ENCODE assay signal across 8 cellular contexts in genomic region chr11:67303989-67304411, GRCh38. TPM values are rescaled to one million over a fixed set of nuclear protein-coding genes. Genes with fewer than 3 reads are reported as not detected.
A peak's percentile ranks its signal among the peaks of the same experiment; 100 is the strongest.
DNase-seq lines count a peak whose midpoint lies in the region; ATAC-seq, FAIRE-seq and TF ChIP-seq lines count a peak whose summit lies in the region.

No MANE protein-coding gene starts in this region.

- intact Hi-C loops in K562 (cut with micrococcal nuclease), result no loop called here

- no TSS peak for BruUV-seq in K562 (replicated peaks; lab: Mats Ljungman, UMichigan)

- no peak overlapping the region for H3K4me2 ChIP-seq in K562 (ENCODE audit: insufficient read depth, low read length)

- ATAC-seq in K562, result peak; percentile 27; the same call in 1 of the 3 replicates
- no peak for ATAC-seq in GM21576 (IDR thresholded peaks at IDR 0.05; ENCODE audit: unreplicated experiment)

- no peak for TF ChIP-seq CTCF in K562 (IDR thresholded peaks at IDR 0.05 in 2 of 3, conservative IDR thresholded peaks at IDR 0.05 in 1 of 3; ENCODE audit: insufficient read depth in 2 of 3, low read depth in 1 of 3, low read length in 3 of 3)
- no peak for TF ChIP-seq CTCF in kidney epithelial cell (IDR thresholded peaks at IDR 0.05; ENCODE audit: insufficient read depth, low read length, poor library complexity, severe bottlenecking)

- H3K27me3 ChIP-seq in K562 (ENCODE audit: control insufficient read depth in 2 of 2, insufficient read depth in 2 of 2, low read length in 2 of 2) (no peaks in the 10 kb centered on the region), kidney epithelial cell (ENCODE audit: control insufficient read depth, insufficient read depth, low read length) (no peaks in the 10 kb centered on the region)

- no peaks in the 10 kb centered on the region for H3K79me2 ChIP-seq in K562 (ENCODE audit: control insufficient read depth, insufficient read depth, low read length)

- POLR2A ChIA-PET in K562 (lab: Yijun Ruan, JAX), result interaction anchor here (0.6 to 0.8 kb wide), 2 partner anchors 10 to 25 kb away, joined by 4 to 5 read pairs; no protein-coding TSS in a partner anchor

- WGBS in K562 (ENCODE audit: insufficient coverage, low coverage, missing lambda C conversion rate), result 55% methylated on average over 18 of the region's 25 CpGs

- no peak for TF ChIP-seq POLR2A in K562 (conservative IDR thresholded peaks at IDR 0.05)

- no peaks in the 10 kb centered on the region for H3K9me3 ChIP-seq in K562 (replicated peaks; ENCODE audit: control insufficient read depth, insufficient read depth, low read depth, low read length)

- H3K4me1 ChIP-seq in K562 (replicated peaks in 1 of 2; ENCODE audit: control insufficient read depth in 2 of 2, insufficient read depth in 2 of 2, low read length in 2 of 2), result peaks cover 0 to 47% of the 10 kb centered on the region in 2 experiments; a peak in 2 of 5 replicates

- H4K20me1 ChIP-seq in K562 (replicated peaks; ENCODE audit: control insufficient read depth, insufficient read depth, low read length), result no peaks in the 10 kb centered on the region

- H3K9ac ChIP-seq in K562 (ENCODE audit: insufficient read depth in 1 of 2, low read depth in 2 of 2, low read length in 2 of 2), result no peak overlapping the region

- CTCF ChIA-PET in K562 (lab: Yijun Ruan, JAX; ENCODE audit: low intra/inter-chr PET ratio), result no interaction called here

- H3K4me3 ChIP-seq in K562 (no peak overlapping the region), kidney epithelial cell (ENCODE audit: low read depth, low read length) (peak overlapping the region; percentile 95)

- H3K9me1 ChIP-seq in K562 (ENCODE audit: control insufficient read depth, insufficient read depth, low read length), result no peaks in the 10 kb centered on the region

- FAIRE-seq in K562 (lab: Jason Lieb, UNC), result no peak

- DNase-seq in stimulated activated CD4-positive, alpha-beta T cell treated with anti-CD3 and anti-CD28 coated beads, Interleukin-15, amount 100 ng/mL, for 24 hours, result peak; percentile 45
- no peak for DNase-seq in stimulated activated CD4-positive, alpha-beta T cell treated with anti-CD3 and anti-CD28 coated beads, Interleukin-4, amount 100 ng/mL, for 24 hours
- DNase-seq in K562 (ENCODE audit: extremely low read depth in 1 of 4, low spot score in 3 of 4), result peak in 1 of 4 experiments; percentile 9
- no peak for DNase-seq in kidney epithelial cell (ENCODE audit: low read depth)
- DNase-seq in NCI-H1105 treated with DMSO at 0.1 percent for 48 hours (lab: John Stamatoyannopoulos, UW), result no peak
- no peak for DNase-seq in UCSD-AML1 (lab: John Stamatoyannopoulos, UW; ENCODE audit: unreplicated experiment)

- H2AFZ ChIP-seq in K562 (ENCODE audit: low read depth, low read length), result no peak overlapping the region

- TF ChIP-seq RAD21 in K562 (CRISPR knock-in tag; conservative IDR thresholded peaks at IDR 0.05 in 1 of 2, IDR thresholded peaks at IDR 0.05 in 1 of 2), result no peak

- TF ChIP-seq EP300 in K562 (IDR thresholded peaks at IDR 0.05; ENCODE audit: low read length), result no peak

- peaks cover 31% of the 10 kb centered on the region; the same call in 2 of the 3 replicates for H3K36me3 ChIP-seq in K562 (ENCODE audit: control insufficient read depth, insufficient read depth, low read length)
- H3K36me3 ChIP-seq in kidney epithelial cell (ENCODE audit: control insufficient read depth, insufficient read depth, low read length), result peaks cover 3% of the 10 kb centered on the region

- in situ Hi-C loops in K562 (cut with MboI), result no loop called here

- H3K27ac ChIP-seq in K562 (ENCODE audit: extremely low read depth, low read depth, low read length) (no peak overlapping the region), temporal lobe (ENCODE audit: low read depth, low read length) (peak overlapping the region; percentile 70)

RNA-seq across cellular contexts. Expression of gene SSH3, which starts 0.7 kb away (rescaled TPM):
- 1.5 and 6.8 TPM in 2 replicates for total RNA-seq in K562 (2011; cell fraction: chromatin; rRNA removed; ENCODE audit: low replicate concordance)
- 2.8 and 3.3 TPM in 2 replicates for total RNA-seq in K562 (2011; cell fraction: nucleolus; rRNA removed)
- 0.92 and 1.3 TPM in 2 replicates for total RNA-seq in K562 (2011; cell fraction: nucleoplasm; rRNA removed)
- total RNA-seq in K562 (2014; rRNA removed) (0.12 and 0.27 TPM in 2 replicates), K562 (2014; rRNA removed; fragmentation: Illumina TruSeq; extraction: Trizol) (not detected in 2 replicates), K562 (2015; rRNA removed; fragmentation: Illumina TruSeq; extraction: Trizol) (0.14 and 0.68 TPM in 2 replicates), K562 (2021) (1.0 and 1.5 TPM in 2 replicates), kidney epithelial cell (37.2 and 39.9 TPM in 2 replicates), temporal lobe (7.9 TPM)
- polyA plus RNA-seq in K562 (2011; rRNA removed) (0.07 and 0.88 TPM in 2 replicates), K562 (2014; fragmentation: Illumina TruSeq; extraction: Trizol) (0.19 and 0.24 TPM in 2 replicates), K562 (2014; fragmentation: Nextera tagmentation; extraction: Ambion mirVana) (not detected), K562 (2014; rRNA removed) (0.24 and 0.90 TPM in 2 replicates)
- polyA plus RNA-seq in K562 (2011; cell fraction: cytosol; rRNA removed), result 0.12 and 0.39 TPM in 2 replicates
- 1.3 and 3.4 TPM in 2 replicates for polyA plus RNA-seq in K562 (2011; cell fraction: nucleus; rRNA removed)
- 1.3 and 1.4 TPM in 2 replicates for polyA plus RNA-seq in K562 (2012)
- 0.09 TPM in 1 of 2 replicates, not detected in the other for polyA minus RNA-seq in K562 (2011; rRNA and poly(A)+ RNA removed)
- polyA minus RNA-seq in K562 (2011; cell fraction: cytosol; rRNA and poly(A)+ RNA removed), result 0.48 TPM in 1 of 2 replicates, not detected in the other
- 0.89 and 1.5 TPM in 2 replicates for polyA minus RNA-seq in K562 (2011; cell fraction: nucleus; rRNA and poly(A)+ RNA removed)

RNA-seq across cellular contexts. Expression of gene ANKRD13D, which starts 14.9 kb away (rescaled TPM):
- 105 and 289 TPM in 2 replicates for total RNA-seq in K562 (2011; cell fraction: chromatin; rRNA removed; ENCODE audit: low replicate concordance)
- 185 and 212 TPM in 2 replicates for total RNA-seq in K562 (2011; cell fraction: nucleolus; rRNA removed)
- total RNA-seq in K562 (2011; cell fraction: nucleoplasm; rRNA removed), result 120 and 126 TPM in 2 replicates
- total RNA-seq in K562 (2014; rRNA removed) (28.6 and 30.5 TPM in 2 replicates), K562 (2014; rRNA removed; fragmentation: Illumina TruSeq; extraction: Trizol) (5.3 and 7.9 TPM in 2 replicates), K562 (2015; rRNA removed; fragmentation: Illumina TruSeq; extraction: Trizol) (19.6 and 25.1 TPM in 2 replicates), K562 (2021) (37.3 and 40.9 TPM in 2 replicates), kidney epithelial cell (36.6 and 48.5 TPM in 2 replicates), temporal lobe (39.1 TPM)
- polyA plus RNA-seq in K562 (2011; rRNA removed) (22.4 and 36.6 TPM in 2 replicates), K562 (2014; fragmentation: Illumina TruSeq; extraction: Trizol) (15.8 and 20.8 TPM in 2 replicates), K562 (2014; fragmentation: Nextera tagmentation; extraction: Ambion mirVana) (1 to 10 TPM in 1 of 2 experiments, under 1 TPM in 1; 0.94 to 1.9 TPM), K562 (2014; rRNA removed) (38.8 and 40.8 TPM in 2 replicates)
- polyA plus RNA-seq in K562 (2011; cell fraction: cytosol; rRNA removed), result 28.9 and 46.9 TPM in 2 replicates
- 147 and 217 TPM in 2 replicates for polyA plus RNA-seq in K562 (2011; cell fraction: nucleus; rRNA removed)
- polyA plus RNA-seq in K562 (2012), result 22.5 and 55.8 TPM in 2 replicates
- 9.5 and 12.1 TPM in 2 replicates for polyA minus RNA-seq in K562 (2011; rRNA and poly(A)+ RNA removed)
- polyA minus RNA-seq in K562 (2011; cell fraction: cytosol; rRNA and poly(A)+ RNA removed), result 10.6 and 13.5 TPM in 2 replicates
- polyA minus RNA-seq in K562 (2011; cell fraction: nucleus; rRNA and poly(A)+ RNA removed), result 54.4 and 59.6 TPM in 2 replicates

RNA-seq across cellular contexts. Expression of gene GRK2, which starts 37.7 kb away (rescaled TPM):
- 64.7 and 214 TPM in 2 replicates for total RNA-seq in K562 (2011; cell fraction: chromatin; rRNA removed; ENCODE audit: low replicate concordance)
- total RNA-seq in K562 (2011; cell fraction: nucleolus; rRNA removed), result 185 and 206 TPM in 2 replicates
- total RNA-seq in K562 (2011; cell fraction: nucleoplasm; rRNA removed), result 62.7 and 78.2 TPM in 2 replicates
- total RNA-seq in K562 (2014; rRNA removed), result 83.1 and 97.8 TPM in 2 replicates
- 27.8 and 41.7 TPM in 2 replicates for total RNA-seq in K562 (2014; rRNA removed; fragmentation: Illumina TruSeq; extraction: Trizol)
- 40.6 and 42.2 TPM in 2 replicates for total RNA-seq in K562 (2015; rRNA removed; fragmentation: Illumina TruSeq; extraction: Trizol)
- 93.3 and 95.3 TPM in 2 replicates for total RNA-seq in K562 (2021)
- polyA plus RNA-seq in K562 (2011; rRNA removed), result 63.4 and 98.5 TPM in 2 replicates
- 70.8 and 122 TPM in 2 replicates for polyA plus RNA-seq in K562 (2011; cell fraction: cytosol; rRNA removed)
- polyA plus RNA-seq in K562 (2011; cell fraction: nucleus; rRNA removed), result 259 and 262 TPM in 2 replicates
- 87.6 and 130 TPM in 2 replicates for polyA plus RNA-seq in K562 (2012)
- 56.5 and 65.3 TPM in 2 replicates for polyA plus RNA-seq in K562 (2014; fragmentation: Illumina TruSeq; extraction: Trizol)
- polyA plus RNA-seq in K562 (2014; fragmentation: Nextera tagmentation; extraction: Ambion mirVana), result under 1 TPM; 0.24 to 0.82 TPM
- 95.8 and 96.0 TPM in 2 replicates for polyA plus RNA-seq in K562 (2014; rRNA removed)
- 36.9 and 61.5 TPM in 2 replicates for polyA minus RNA-seq in K562 (2011; rRNA and poly(A)+ RNA removed)
- 89.3 and 92.9 TPM in 2 replicates for polyA minus RNA-seq in K562 (2011; cell fraction: cytosol; rRNA and poly(A)+ RNA removed)
- polyA minus RNA-seq in K562 (2011; cell fraction: nucleus; rRNA and poly(A)+ RNA removed), result 57.5 and 75.9 TPM in 2 replicates
- total RNA-seq in kidney epithelial cell, result 46.4 and 51.3 TPM in 2 replicates
- 49.2 TPM for total RNA-seq in temporal lobe

RNA-seq across cellular contexts. Expression of gene POLD4, which starts 49.3 kb away (rescaled TPM):
- total RNA-seq in K562 (2011; cell fraction: chromatin; rRNA removed; ENCODE audit: low replicate concordance), result 26.2 and 67.4 TPM in 2 replicates
- 64.6 and 81.5 TPM in 2 replicates for total RNA-seq in K562 (2011; cell fraction: nucleolus; rRNA removed)
- total RNA-seq in K562 (2011; cell fraction: nucleoplasm; rRNA removed), result 46.1 and 55.9 TPM in 2 replicates
- total RNA-seq in K562 (2014; rRNA removed) (53.6 and 56.2 TPM in 2 replicates), K562 (2014; rRNA removed; fragmentation: Illumina TruSeq; extraction: Trizol) (8.3 and 9.9 TPM in 2 replicates), K562 (2015; rRNA removed; fragmentation: Illumina TruSeq; extraction: Trizol) (18.3 and 18.7 TPM in 2 replicates), K562 (2021) (32.7 and 42.1 TPM in 2 replicates), kidney epithelial cell (70.7 and 75.5 TPM in 2 replicates), temporal lobe (1.5 TPM)
- polyA plus RNA-seq in K562 (2011; rRNA removed) (39.4 and 42.2 TPM in 2 replicates), K562 (2014; fragmentation: Illumina TruSeq; extraction: Trizol) (10.6 and 25.7 TPM in 2 replicates), K562 (2014; fragmentation: Nextera tagmentation; extraction: Ambion mirVana) (1 to 10 TPM; 5.8 to 6.1 TPM), K562 (2014; rRNA removed) (64.5 and 69.7 TPM in 2 replicates)
- polyA plus RNA-seq in K562 (2011; cell fraction: cytosol; rRNA removed), result 73.0 and 175 TPM in 2 replicates
- 55.9 and 110 TPM in 2 replicates for polyA plus RNA-seq in K562 (2011; cell fraction: nucleus; rRNA removed)
- polyA plus RNA-seq in K562 (2012), result 66.3 and 137 TPM in 2 replicates
- polyA minus RNA-seq in K562 (2011; rRNA and poly(A)+ RNA removed), result 6.7 and 10.2 TPM in 2 replicates
- 21.3 and 21.8 TPM in 2 replicates for polyA minus RNA-seq in K562 (2011; cell fraction: cytosol; rRNA and poly(A)+ RNA removed)
- polyA minus RNA-seq in K562 (2011; cell fraction: nucleus; rRNA and poly(A)+ RNA removed), result 27.2 and 29.6 TPM in 2 replicates
